In genomic region chr17:75350029-75350428, GRCh38 we compare ENCODE assay signal across 24 cellular contexts. TPM values are rescaled to one million over a fixed set of nuclear protein-coding genes. Genes with fewer than 3 reads are reported as not detected.
DNase-seq lines count a peak whose midpoint lies in the region; ATAC-seq, FAIRE-seq and TF ChIP-seq lines count a peak whose summit lies in the region.
"Had no signal": no experiment of that assay in that cellular context is flagged by ENCODE, and none has a peak within 500 bp of the region (broad histone marks: within the 10 kb centered on the region; RNA-seq: fewer than 3 reads in every experiment).

No MANE protein-coding gene starts in this region.

- TF ChIP-seq CTCF in natural killer cell (IDR thresholded peaks at IDR 0.05) (no peak), K562 (IDR thresholded peaks at IDR 0.05 in 2 of 3, conservative IDR thresholded peaks at IDR 0.05 in 1 of 3; ENCODE audit: insufficient read depth in 2 of 3, low read depth in 1 of 3, low read length in 3 of 3) (no peak)

- H3K79me2 ChIP-seq in K562 (ENCODE audit: control insufficient read depth, insufficient read depth, low read length), result peaks cover 78% of the 10 kb centered on the region

- FAIRE-seq in K562 (lab: Jason Lieb, UNC), result no peak
- FAIRE-seq: GM12878 had no signal

- H2AFZ ChIP-seq in K562 (ENCODE audit: low read depth, low read length), result no peak overlapping the region

- POLR2A ChIA-PET in K562 (lab: Yijun Ruan, JAX), result interaction anchor here (0.6 to 3.3 kb wide), 8 partner anchors 8 to 494 kb away, joined by 3 to 15 read pairs (median 4); no protein-coding TSS in a partner anchor

- H3K4me1 Mint-ChIP-seq in natural killer cell treated with Interleukin-12 subunit alpha and Interleukin-12 subunit beta and Interleukin-15 and Interleukin-18, amount 100 ng/mL, for 72 hours (ENCODE audit: low read depth in 2 of 2), result peaks cover 45 to 51% of the 10 kb centered on the region in 2 donors
- H3K4me1 Mint-ChIP-seq in natural killer cell, result peaks cover 66 to 72% of the 10 kb centered on the region in 2 donors

- H3K9me3 ChIP-seq in K562 (replicated peaks; ENCODE audit: control insufficient read depth, insufficient read depth, low read depth, low read length), result no peaks in the 10 kb centered on the region
- H3K9me3 ChIP-seq: gastrocnemius medialis, upper lobe of left lung had no signal

- no peak overlapping the region for H3K4me3 ChIP-seq in K562
- H3K4me3 ChIP-seq: gastrocnemius medialis, GM12878, upper lobe of left lung had no signal

- no peak for TF ChIP-seq POLR2A in K562 (conservative IDR thresholded peaks at IDR 0.05)

- H3K9me1 ChIP-seq in K562 (ENCODE audit: control insufficient read depth, insufficient read depth, low read length), result no peaks in the 10 kb centered on the region

- H3K36me3 Mint-ChIP-seq in natural killer cell treated with Interleukin-12 subunit alpha and Interleukin-12 subunit beta and Interleukin-15 and Interleukin-18, amount 100 ng/mL, for 72 hours, result no peaks in the 10 kb centered on the region
- no peaks in the 10 kb centered on the region for H3K36me3 Mint-ChIP-seq in natural killer cell

- H4K20me1 ChIP-seq in K562 (replicated peaks; ENCODE audit: control insufficient read depth, insufficient read depth, low read length), result peaks cover 18% of the 10 kb centered on the region

- H3K36me3 ChIP-seq in K562 (ENCODE audit: control insufficient read depth, insufficient read depth, low read length), result no peaks in the 10 kb centered on the region; the same call in 2 of the 3 replicates
- H3K36me3 ChIP-seq: gastrocnemius medialis, upper lobe of left lung had no signal

- intact Hi-C loops in natural killer cell (cut with micrococcal nuclease) (no loop called here), K562 (cut with micrococcal nuclease) (no loop called here)

- peaks cover 46 to 63% of the 10 kb centered on the region in 2 experiments for H3K4me1 ChIP-seq in K562 (replicated peaks in 1 of 2; ENCODE audit: control insufficient read depth in 2 of 2, insufficient read depth in 2 of 2, low read length in 2 of 2)

- no peak overlapping the region for H3K4me3 Mint-ChIP-seq in natural killer cell treated with Interleukin-12 subunit alpha and Interleukin-12 subunit beta and Interleukin-15 and Interleukin-18, amount 100 ng/mL, for 72 hours
- H3K4me3 Mint-ChIP-seq in natural killer cell, result no peak overlapping the region

- H3K27me3 ChIP-seq in K562 (ENCODE audit: control insufficient read depth in 2 of 2, insufficient read depth in 2 of 2, low read length in 2 of 2), result no peaks in the 10 kb centered on the region
- H3K27me3 ChIP-seq: gastrocnemius medialis, upper lobe of left lung had no signal

- in situ Hi-C loops in K562 (cut with MboI), result no loop called here

- H3K27ac ChIP-seq in K562 (ENCODE audit: extremely low read depth, low read depth, low read length), result no peak overlapping the region
- H3K27ac ChIP-seq: 22Rv1, gastrocnemius medialis, upper lobe of left lung had no signal

- no TSS peak for BruUV-seq in K562 (replicated peaks; lab: Mats Ljungman, UMichigan)

- CTCF ChIA-PET in K562 (lab: Yijun Ruan, JAX; ENCODE audit: low intra/inter-chr PET ratio), result no interaction called here

- TF ChIP-seq EP300 in K562 (IDR thresholded peaks at IDR 0.05; ENCODE audit: low read length), result no peak

- H3K27ac Mint-ChIP-seq in natural killer cell treated with Interleukin-12 subunit alpha and Interleukin-12 subunit beta and Interleukin-15 and Interleukin-18, amount 100 ng/mL, for 72 hours, result peak overlapping the region; percentile 3 to 61
- H3K27ac Mint-ChIP-seq in natural killer cell, result peak overlapping the region in 1 of 2 donors; percentile 24

- peak; percentile 21 for DNase-seq in NCI-H146 (lab: John Stamatoyannopoulos, UW)
- no peak for DNase-seq in NCI-H146 treated with DMSO at 0.1 percent for 48 hours (lab: John Stamatoyannopoulos, UW; ENCODE audit: unreplicated experiment)
- DNase-seq in natural killer cell treated with Interleukin-12 subunit alpha and Interleukin-12 subunit beta and Interleukin-15 and Interleukin-18, amount 100 ng/mL, for 72 hours (ENCODE audit: low spot score), result no peak
- DNase-seq in natural killer cell, result no peak
- no peak for DNase-seq in K562 (ENCODE audit: extremely low read depth in 1 of 4, low spot score in 3 of 4)
- no peak for DNase-seq in HuH-7 (ENCODE audit: low spot score)
- DNase-seq: activated CD8-positive, alpha-beta memory T cell treated with anti-CD3 and anti-CD28 coated beads for 24 hours; anterior cingulate cortex; cerebellar nuclear complex; DMS 273 treated with DMSO at 0.1 percent for 48 hours; effector CD4-positive, alpha-beta T cell; gastrocnemius medialis; GF-D8; mammary epithelial cell; NCI-H526 treated with DMSO at 0.1 percent for 48 hours; SHP77 treated with DMSO at 0.1 percent for 48 hours; stimulated activated CD4-positive, alpha-beta T cell treated with anti-CD3 and anti-CD28 coated beads, Interleukin-2, amount 100 ng/mL, for 24 hours; T-helper 1 cell; upper lobe of left lung had no signal

- H3K27me3 Mint-ChIP-seq in natural killer cell treated with Interleukin-12 subunit alpha and Interleukin-12 subunit beta and Interleukin-15 and Interleukin-18, amount 100 ng/mL, for 72 hours, result no peaks in the 10 kb centered on the region
- H3K27me3 Mint-ChIP-seq in natural killer cell (ENCODE audit: low read depth in 2 of 2), result no peaks in the 10 kb centered on the region

- no peaks in the 10 kb centered on the region for H3K9me3 Mint-ChIP-seq in natural killer cell treated with Interleukin-12 subunit alpha and Interleukin-12 subunit beta and Interleukin-15 and Interleukin-18, amount 100 ng/mL, for 72 hours
- H3K9me3 Mint-ChIP-seq in natural killer cell, result no peaks in the 10 kb centered on the region

- no peak for ATAC-seq in natural killer cell treated with Interleukin-12 subunit alpha and Interleukin-12 subunit beta and Interleukin-15 and Interleukin-18, amount 100 ng/mL, for 72 hours
- ATAC-seq in natural killer cell (no peak), K562 (no peak), HG03039 (IDR thresholded peaks at IDR 0.05; ENCODE audit: unreplicated experiment) (no peak), HG03135 (IDR thresholded peaks at IDR 0.05; ENCODE audit: unreplicated experiment) (no peak)
- ATAC-seq: esophagus mucosa, gastrocnemius medialis, GM12878 had no signal

- no peak overlapping the region for H3K9ac ChIP-seq in K562 (ENCODE audit: insufficient read depth in 1 of 2, low read depth in 2 of 2, low read length in 2 of 2)

- TF ChIP-seq RAD21 in K562 (CRISPR knock-in tag; conservative IDR thresholded peaks at IDR 0.05 in 1 of 2, IDR thresholded peaks at IDR 0.05 in 1 of 2), result no peak

- no peak overlapping the region for H3K4me2 ChIP-seq in K562 (ENCODE audit: insufficient read depth, low read length)

TF ChIP-seq in K562, 482 proteins besides CTCF, POLR2A, EP300 and RAD21:
- TF ChIP-seq TARDBP (IDR thresholded peaks at IDR 0.05) (no peak), FOXA3 (CRISPR knock-in tag; conservative IDR thresholded peaks at IDR 0.05 in 1 of 2, IDR thresholded peaks at IDR 0.05 in 1 of 2) (peak; percentile 72 to 74; a peak in 3 of 4 replicates), POU5F1 (IDR thresholded peaks at IDR 0.05; ENCODE audit: borderline replicate concordance, low read depth, low read length, partially characterized antibody) (no peak), ZNF384 (IDR thresholded peaks at IDR 0.05; ENCODE audit: low read depth, low read length) (peak; percentile 86), NCOR1 (IDR thresholded peaks at IDR 0.05) (no peak), ZSCAN32 (CRISPR knock-in tag; IDR thresholded peaks at IDR 0.05) (no peak)

RNA-seq across cellular contexts. Expression of gene GRB2, which starts 55.4 kb away (rescaled TPM):
- total RNA-seq in natural killer cell treated with Interleukin-12 subunit alpha and Interleukin-12 subunit beta and Interleukin-15 and Interleukin-18, amount 100 ng/mL, for 72 hours, result 100 to 1,000 TPM; 198 to 235 TPM
- total RNA-seq in natural killer cell, result 100 to 1,000 TPM; 115 to 142 (median 116) TPM
- total RNA-seq in K562 (2011; cell fraction: chromatin; rRNA removed; ENCODE audit: low replicate concordance), result 67.9 and 104 TPM in 2 replicates
- 72.2 and 76.5 TPM in 2 replicates for total RNA-seq in K562 (2011; cell fraction: nucleolus; rRNA removed)
- 69.3 and 101 TPM in 2 replicates for total RNA-seq in K562 (2011; cell fraction: nucleoplasm; rRNA removed)
- total RNA-seq in K562 (2014; rRNA removed), result 107 and 125 TPM in 2 replicates
- total RNA-seq in K562 (2014; rRNA removed; fragmentation: Illumina TruSeq; extraction: Trizol), result 65.3 and 79.9 TPM in 2 replicates
- 70.5 and 74.3 TPM in 2 replicates for total RNA-seq in K562 (2015; rRNA removed; fragmentation: Illumina TruSeq; extraction: Trizol)
- total RNA-seq in K562 (2021), result 113 and 115 TPM in 2 replicates
- polyA plus RNA-seq in K562 (2011; rRNA removed), result 66.8 and 136 TPM in 2 replicates
- 92.1 and 93.8 TPM in 2 replicates for polyA plus RNA-seq in K562 (2011; cell fraction: cytosol; rRNA removed)
- polyA plus RNA-seq in K562 (2011; cell fraction: nucleus; rRNA removed), result 20.1 and 22.1 TPM in 2 replicates
- 69.8 and 89.1 TPM in 2 replicates for polyA plus RNA-seq in K562 (2012)
- 83.5 and 84.8 TPM in 2 replicates for polyA plus RNA-seq in K562 (2014; fragmentation: Illumina TruSeq; extraction: Trizol)
- 10 to 100 TPM; 57.2 to 69.1 TPM for polyA plus RNA-seq in K562 (2014; fragmentation: Nextera tagmentation; extraction: Ambion mirVana)
- 85.2 and 95.1 TPM in 2 replicates for polyA plus RNA-seq in K562 (2014; rRNA removed)
- 32.5 and 47.6 TPM in 2 replicates for polyA minus RNA-seq in K562 (2011; rRNA and poly(A)+ RNA removed)
- 20.9 and 32.6 TPM in 2 replicates for polyA minus RNA-seq in K562 (2011; cell fraction: cytosol; rRNA and poly(A)+ RNA removed)
- polyA minus RNA-seq in K562 (2011; cell fraction: nucleus; rRNA and poly(A)+ RNA removed), result 18.7 and 28.4 TPM in 2 replicates
